In the genomic region with DNA sequence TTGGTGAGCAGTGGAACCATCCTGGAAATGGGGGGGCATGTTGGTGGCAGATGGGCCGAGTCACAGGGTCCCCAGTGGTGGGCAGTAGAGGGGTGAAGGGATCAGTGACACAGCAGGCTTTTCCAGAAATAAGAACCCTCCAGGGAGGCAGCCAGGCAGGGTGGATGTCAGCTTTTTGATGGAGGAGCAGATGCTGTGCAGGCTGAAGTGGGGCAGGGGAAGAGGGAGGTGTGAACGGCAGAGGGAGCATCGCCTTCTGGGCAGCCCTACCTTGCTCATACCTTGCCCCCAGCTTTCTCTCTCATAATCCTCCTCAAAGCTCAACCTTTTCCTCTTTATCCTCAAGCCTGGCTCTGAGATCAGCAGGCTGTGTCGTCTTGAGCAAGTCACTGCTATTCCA, we compare ENCODE assay signal across 25 cellular contexts.
A peak's percentile ranks its signal among the peaks of the same experiment; 100 is the strongest.
DNase-seq lines count a peak whose midpoint lies in the region; ATAC-seq and TF ChIP-seq lines count a peak whose summit lies in the region.
"Had no signal": no experiment of that assay in that cellular context is flagged by ENCODE, and none has a peak within 500 bp of the region (broad histone marks: within the 10 kb centered on the region; RNA-seq: fewer than 3 reads in every experiment).

No MANE protein-coding gene starts in this region.

- H3K4me3 ChIP-seq in left ventricle myocardium inferior (no peak overlapping the region), dorsolateral prefrontal cortex (no peak overlapping the region), neural progenitor cell (no peak overlapping the region)
- H3K4me3 ChIP-seq: esophagus squamous epithelium, gastrocnemius medialis, SK-N-MC had no signal

- peaks cover 13% of the 10 kb centered on the region for H3F3A ChIP-seq in neural progenitor cell (ENCODE audit: low read depth)

- no peak for DNase-seq in left ventricle myocardium inferior
- no peak for DNase-seq in left ventricle myocardium superior
- DNase-seq in dorsolateral prefrontal cortex = no peak
- DNase-seq in neural progenitor cell (ENCODE audit: low spot score) = no peak
- no peak for DNase-seq in GM13977 (ENCODE audit: low spot score)
- DNase-seq in SW 1271 (lab: John Stamatoyannopoulos, UW) = no peak
- DNase-seq in activated naive CD4-positive, alpha-beta T cell treated with anti-CD3 and anti-CD28 coated beads, Interleukin-2, amount 50 U/mL, for 16 hours = no peak
- DNase-seq: activated effector memory CD4-positive, alpha-beta T cell treated with Interleukin-2 at 50 U/mL for 16 hours; activated naive CD8-positive, alpha-beta T cell treated with anti-CD3 and anti-CD28 coated beads, Interleukin-2, amount 10 ng/mL, durations not matched to agents 7 days and 5 days; BE2C; DMS53; esophagus squamous epithelium; gastrocnemius medialis; H7; NCI-H1048; NCI-H1694; NCI-H69; nephron progenitor cell; stimulated activated naive CD8-positive, alpha-beta T cell treated with anti-CD3 and anti-CD28 coated beads, Interleukin-15, Interleukin-2, amounts not matched to agents 100 U/mL and 50 U/mL, for 24 hours; T-helper 2 cell had no signal

- H3K27me3 ChIP-seq in left ventricle myocardium inferior (ENCODE audit: low read depth) (no peaks in the 10 kb centered on the region), dorsolateral prefrontal cortex (no peaks in the 10 kb centered on the region), neural progenitor cell (no peaks in the 10 kb centered on the region)
- H3K27me3 ChIP-seq: BE2C, gastrocnemius medialis had no signal

- H3K4me1 ChIP-seq in left ventricle myocardium inferior (peaks cover 69% of the 10 kb centered on the region), neural progenitor cell (peaks cover 34% of the 10 kb centered on the region)

- no peaks in the 10 kb centered on the region for H4K20me1 ChIP-seq in neural progenitor cell (ENCODE audit: low read depth)

- no peak for TF ChIP-seq CTCF in left ventricle myocardium inferior (IDR thresholded peaks at IDR 0.05; ENCODE audit: borderline replicate concordance)
- TF ChIP-seq CTCF in dorsolateral prefrontal cortex (IDR thresholded peaks at IDR 0.05 in 54 of 56, conservative IDR thresholded peaks at IDR 0.05 in 2 of 56; ENCODE audit: low read depth in 1 of 56, partially characterized antibody in 56 of 56) = no peak
- TF ChIP-seq CTCF in neural progenitor cell (IDR thresholded peaks at IDR 0.05) = no peak
- TF ChIP-seq CTCF in GM13977 (IDR thresholded peaks at IDR 0.05; ENCODE audit: extremely low read depth, insufficient read depth, missing control alignments) = no peak

- H3K9me3 ChIP-seq in left ventricle myocardium inferior (replicated peaks) = no peaks in the 10 kb centered on the region
- no peaks in the 10 kb centered on the region for H3K9me3 ChIP-seq in neural progenitor cell (ENCODE audit: low read depth)
- H3K9me3 ChIP-seq: BE2C, esophagus squamous epithelium, gastrocnemius medialis had no signal

- H3K9me3 Mint-ChIP-seq in neural progenitor cell = peaks cover 7% of the 10 kb centered on the region
- H3K9me3 Mint-ChIP-seq: activated naive CD8-positive, alpha-beta T cell treated with anti-CD3 and anti-CD28 coated beads, Interleukin-2, amount 10 ng/mL, durations not matched to agents 7 days and 5 days; dendritic cell treated with granulocyte-macrophage colony-stimulating factor and Interleukin-4, amounts not matched to agents 40 ng/mL and 50 ng/mL, for 4 days; IgD-negative memory B cell had no signal

- peaks cover 8% of the 10 kb centered on the region for H3K27me3 Mint-ChIP-seq in neural progenitor cell (ENCODE audit: insufficient read depth, low read depth)
- H3K27me3 Mint-ChIP-seq: dendritic cell treated with granulocyte-macrophage colony-stimulating factor and Interleukin-4, amounts not matched to agents 40 ng/mL and 50 ng/mL, for 4 days; progenitor cell of endocrine pancreas had no signal

- peaks cover 10% of the 10 kb centered on the region for H3K4me1 Mint-ChIP-seq in neural progenitor cell
- H3K4me1 Mint-ChIP-seq: activated naive CD8-positive, alpha-beta T cell treated with anti-CD3 and anti-CD28 coated beads, Interleukin-2, amount 10 ng/mL, durations not matched to agents 7 days and 5 days; IgD-negative memory B cell had no signal

- ATAC-seq in left ventricle myocardium superior (no peak), HG03521 (IDR thresholded peaks at IDR 0.05; ENCODE audit: unreplicated experiment) (no peak)
- ATAC-seq: stimulated activated naive CD8-positive, alpha-beta T cell treated with anti-CD3 and anti-CD28 coated beads, Interleukin-15, Interleukin-2, amounts not matched to agents 100 U/mL and 50 U/mL, for 24 hours had no signal

- H2AFZ ChIP-seq in neural progenitor cell (replicated peaks) = no peak overlapping the region

- H3K9ac ChIP-seq in neural progenitor cell = no peak overlapping the region

- peak overlapping the region; percentile 75 for H3K27ac Mint-ChIP-seq in neural progenitor cell
- H3K27ac Mint-ChIP-seq: activated naive CD8-positive, alpha-beta T cell treated with anti-CD3 and anti-CD28 coated beads, Interleukin-2, amount 10 ng/mL, durations not matched to agents 7 days and 5 days; dendritic cell treated with granulocyte-macrophage colony-stimulating factor and Interleukin-4, amounts not matched to agents 40 ng/mL and 50 ng/mL, for 4 days; IgD-negative memory B cell; nephron progenitor cell; progenitor cell of endocrine pancreas had no signal

- in situ Hi-C loops in GM13977 (cut with MboI; ENCODE audit: low pct_unique_long_range_greater_than_20kb, low sequenced_read_pairs, unreplicated experiment) = no loop called here

- H3K27ac ChIP-seq in left ventricle myocardium inferior (replicated peaks) (peak overlapping the region; percentile 81), dorsolateral prefrontal cortex (peak overlapping the region in 46 of 59 donors; percentile 4 to 88 (median 69)), neural progenitor cell (no peak overlapping the region)
- H3K27ac ChIP-seq: SK-N-MC had no signal

- H3K79me2 ChIP-seq in neural progenitor cell (ENCODE audit: low read depth) = no peaks in the 10 kb centered on the region

- no peak overlapping the region for H3K4me2 ChIP-seq in neural progenitor cell

- H3K36me3 ChIP-seq in left ventricle myocardium inferior (no peaks in the 10 kb centered on the region), neural progenitor cell (no peaks in the 10 kb centered on the region)
- H3K36me3 ChIP-seq: BE2C, esophagus squamous epithelium, gastrocnemius medialis had no signal

- intact Hi-C loops in left ventricle myocardium inferior (cut with micrococcal nuclease) (no loop called here), left ventricle myocardium superior (cut with micrococcal nuclease) (loop anchor here (10.0 kb wide), 1 partner anchor 62 kb away; no protein-coding TSS in a partner anchor), dorsolateral prefrontal cortex (cut with DNase I) (loop anchor here (2.0 to 5.0 kb wide), 2 partner anchors 45 to 46 kb away; no protein-coding TSS in a partner anchor)

- H3K36me3 Mint-ChIP-seq in neural progenitor cell = peaks cover 9% of the 10 kb centered on the region
- H3K36me3 Mint-ChIP-seq: activated naive CD8-positive, alpha-beta T cell treated with anti-CD3 and anti-CD28 coated beads, Interleukin-2, amount 10 ng/mL, durations not matched to agents 7 days and 5 days had no signal

- H3K4me3 Mint-ChIP-seq in neural progenitor cell = no peak overlapping the region
- H3K4me3 Mint-ChIP-seq: activated naive CD8-positive, alpha-beta T cell treated with anti-CD3 and anti-CD28 coated beads, Interleukin-2, amount 10 ng/mL, durations not matched to agents 7 days and 5 days; dendritic cell treated with granulocyte-macrophage colony-stimulating factor and Interleukin-4, amounts not matched to agents 40 ng/mL and 50 ng/mL, for 4 days; IgD-negative memory B cell; nephron progenitor cell had no signal
